1 cellular context compared by ENCODE assay signal in the genomic region with DNA sequence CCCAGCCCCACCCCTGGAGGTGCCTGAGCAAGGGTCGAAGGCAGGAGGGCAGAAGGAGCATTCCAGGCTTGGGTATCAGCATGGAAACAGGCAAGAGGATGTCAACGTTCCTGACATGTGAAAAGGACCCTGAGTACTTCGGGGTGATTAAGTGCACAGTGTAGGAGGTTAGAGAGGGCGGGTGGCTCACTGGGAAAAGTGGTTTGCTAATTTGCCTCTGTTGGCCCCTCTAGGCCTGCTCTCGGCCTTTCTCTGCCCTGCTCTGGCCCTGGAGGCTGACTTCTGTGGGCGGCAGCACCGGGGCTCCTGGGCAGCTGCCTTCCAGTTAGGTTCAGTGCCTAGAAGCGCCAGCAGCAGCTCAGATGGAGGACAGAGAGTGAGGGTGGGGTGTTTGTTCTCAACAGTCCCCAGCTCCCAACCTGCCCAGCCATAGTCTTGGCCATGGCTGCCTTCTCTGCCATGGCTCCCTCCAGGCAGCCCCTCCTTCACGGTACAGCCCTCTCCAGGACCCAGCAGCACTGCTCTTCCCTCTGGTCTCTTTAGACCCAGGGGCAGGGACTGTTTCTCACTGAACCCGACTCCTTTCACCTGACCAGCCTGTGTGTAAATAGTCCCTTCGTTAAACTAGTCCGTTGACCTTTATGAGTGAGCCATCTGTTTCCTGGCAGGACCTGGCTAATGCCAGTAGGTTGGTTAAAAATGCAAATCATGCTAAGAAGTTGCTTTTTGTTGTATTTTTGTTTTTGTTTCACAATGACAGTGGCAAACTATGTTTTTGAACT.
TF ChIP-seq lines count a peak whose summit lies in the region.

No MANE protein-coding gene starts in this region.

TF ChIP-seq in endothelial cell of umbilical vein, 7 proteins besides CTCF, POLR2A, EP300 and RAD21:
- TF ChIP-seq FOS (IDR thresholded peaks at IDR 0.05; ENCODE audit: borderline replicate concordance, insufficient read depth, low read length) = no peak
- TF ChIP-seq JUN (IDR thresholded peaks at IDR 0.05; ENCODE audit: borderline replicate concordance, insufficient read depth, insufficient read length, low read depth) = no peak
- no peak for TF ChIP-seq MYC (IDR thresholded peaks at IDR 0.05; ENCODE audit: low read depth, low read length)
- no peak for TF ChIP-seq GATA2 (IDR thresholded peaks at IDR 0.05; ENCODE audit: insufficient read depth, insufficient read length, low read depth, low read length)
- TF ChIP-seq POLR2AphosphoS5 (IDR thresholded peaks at IDR 0.05; ENCODE audit: insufficient read depth, low read depth, low read length) = no peak
